19 cellular contexts compared by ENCODE assay signal in genomic region chr13:46761866-46762265, GRCh38. TPM values are rescaled to one million over a fixed set of nuclear protein-coding genes. Genes with fewer than 3 reads are reported as not detected.
DNase-seq lines count a peak whose midpoint lies in the region; ATAC-seq, FAIRE-seq and TF ChIP-seq lines count a peak whose summit lies in the region.
"Had no signal": no experiment of that assay in that cellular context is flagged by ENCODE, and none has a peak within 500 bp of the region (broad histone marks: within the 10 kb centered on the region; RNA-seq: fewer than 3 reads in every experiment).

No MANE protein-coding gene starts in this region.

- in situ Hi-C loops in HepG2 (cut with HindIII; ENCODE audit: extremely low pct_ligation_motif_present, low pct_unique_long_range_greater_than_20kb): no loop called here

- H2AFZ ChIP-seq in HepG2 (ENCODE audit: low read length): no peak overlapping the region

- H3K27me3 ChIP-seq in liver (ENCODE audit: control insufficient read depth in 4 of 4, insufficient read depth in 4 of 4, low read length in 3 of 4): no peaks in the 10 kb centered on the region
- no peaks in the 10 kb centered on the region for H3K27me3 ChIP-seq in HepG2 (ENCODE audit: control insufficient read depth in 1 of 2, insufficient read depth in 2 of 2, low read length in 2 of 2)
- no peaks in the 10 kb centered on the region for H3K27me3 ChIP-seq in colonic mucosa
- no peaks in the 10 kb centered on the region for H3K27me3 ChIP-seq in pancreas
- H3K27me3 ChIP-seq: BLaER1 had no signal

- ATAC-seq in HepG2 (no peak), mucosa of descending colon (peak; percentile 33), GM19351 (IDR thresholded peaks at IDR 0.05; ENCODE audit: unreplicated experiment) (no peak), pancreas (no peak)
- ATAC-seq: A549; CD8-positive, alpha-beta T cell had no signal

- H3K4me3 ChIP-seq in liver (ENCODE audit: low read depth in 1 of 3, low read length in 3 of 3): no peak overlapping the region
- no peak overlapping the region for H3K4me3 ChIP-seq in HepG2 (replicated peaks in 1 of 3; ENCODE audit: insufficient read depth in 1 of 3, low read depth in 2 of 3, low read length in 3 of 3)
- no peak overlapping the region for H3K4me3 ChIP-seq in colonic mucosa
- no peak overlapping the region for H3K4me3 ChIP-seq in mucosa of descending colon
- H3K4me3 ChIP-seq in pancreas: no peak overlapping the region
- H3K4me3 ChIP-seq: A549, BLaER1 had no signal

- H3K79me2 ChIP-seq in HepG2 (ENCODE audit: insufficient read depth, low read length): no peaks in the 10 kb centered on the region

- FAIRE-seq in HepG2 (lab: Jason Lieb, UNC) (no peak), pancreas (lab: Jason Lieb, UNC) (no peak)
- FAIRE-seq: A549, H1 had no signal

- intact Hi-C loops in HepG2 (cut with micrococcal nuclease; ENCODE audit: unreplicated experiment) (loop anchor here (5.0 kb wide), 1 partner anchor 565 kb away; no protein-coding TSS in a partner anchor), colonic mucosa (cut with DNase I) (no loop called here), mucosa of descending colon (cut with DNase I, micrococcal nuclease) (no loop called here), pancreas (cut with DNase I) (no loop called here)

- CTCF ChIA-PET in HepG2 (lab: Yijun Ruan, JAX; ENCODE audit: low intra/inter-chr PET ratio, low total read pairs): no interaction called here

- H3K9ac ChIP-seq in liver (ENCODE audit: low read depth in 1 of 2, low read length in 2 of 2) (no peak overlapping the region), HepG2 (ENCODE audit: insufficient read depth, low read depth, low read length) (no peak overlapping the region), colonic mucosa (ENCODE audit: low read depth in 2 of 2, low read length in 2 of 2) (no peak overlapping the region)
- H3K9ac ChIP-seq: BLaER1 had no signal

- TF ChIP-seq RAD21 in liver (IDR thresholded peaks at IDR 0.05) (peak in 1 of 2 donors; percentile 5), HepG2 (CRISPR knock-in tag; IDR thresholded peaks at IDR 0.05) (no peak)

- H4K20me1 ChIP-seq in HepG2 (ENCODE audit: insufficient read depth, low read length): no peaks in the 10 kb centered on the region
- H4K20me1 ChIP-seq: BLaER1 had no signal

- no peaks in the 10 kb centered on the region for H3K36me3 ChIP-seq in liver (ENCODE audit: control insufficient read depth in 4 of 4, insufficient read depth in 3 of 4, low read depth in 1 of 4, low read length in 3 of 4)
- no peaks in the 10 kb centered on the region for H3K36me3 ChIP-seq in HepG2 (replicated peaks in 1 of 2; ENCODE audit: control insufficient read depth in 1 of 2, insufficient read depth in 2 of 2, low read length in 2 of 2)
- H3K36me3 ChIP-seq in colonic mucosa: no peaks in the 10 kb centered on the region
- no peaks in the 10 kb centered on the region for H3K36me3 ChIP-seq in mucosa of descending colon (ENCODE audit: low read depth)
- no peaks in the 10 kb centered on the region for H3K36me3 ChIP-seq in pancreas
- H3K36me3 ChIP-seq: BLaER1 had no signal

- H3K4me1 ChIP-seq in liver (ENCODE audit: control insufficient read depth in 4 of 4, insufficient read depth in 4 of 4, low read length in 3 of 4) (peaks cover 4 to 39% (median 29%) of the 10 kb centered on the region in 4 donors), HepG2 (ENCODE audit: insufficient read depth, low read length) (peaks cover 6% of the 10 kb centered on the region; the same call in 1 of the 2 replicates), colonic mucosa (peaks cover 15% of the 10 kb centered on the region), mucosa of descending colon (ENCODE audit: low read depth) (peaks cover 26% of the 10 kb centered on the region), pancreas (no peaks in the 10 kb centered on the region)

- DNase-seq in HepG2 (ENCODE audit: low spot score) (no peak), colonic mucosa (peak; percentile 50), mucosa of descending colon (peak in 2 of 3 donors; percentile 33 to 51), occipital lobe (lab: John Stamatoyannopoulos, UW) (no peak), NAMALWA (ENCODE audit: low spot score) (no peak), pancreas (no peak)
- DNase-seq: AML-193; Calu3; CD8-positive, alpha-beta T cell; DMS79 treated with DMSO at 0.1 percent for 48 hours; GF-D8; H9; IMR-90 had no signal

- H3K9me3 ChIP-seq in liver (ENCODE audit: control insufficient read depth in 4 of 4, low read length in 3 of 4) (no peaks in the 10 kb centered on the region), HepG2 (ENCODE audit: low read length) (no peaks in the 10 kb centered on the region), colonic mucosa (no peaks in the 10 kb centered on the region), mucosa of descending colon (no peaks in the 10 kb centered on the region), pancreas (no peaks in the 10 kb centered on the region)
- H3K9me3 ChIP-seq: A549, BLaER1 had no signal

- TF ChIP-seq EP300 in HepG2 (IDR thresholded peaks at IDR 0.05; ENCODE audit: low read depth in 2 of 2, low read length in 2 of 2): no peak
- TF ChIP-seq EP300 in HepG2 (CRISPR knock-in tag; IDR thresholded peaks at IDR 0.05; ENCODE audit: borderline replicate concordance): no peak

- POLR2A ChIA-PET in HepG2 (lab: Yijun Ruan, JAX): no interaction called here

- no TSS peak for BruUV-seq in HepG2 (replicated peaks; lab: Mats Ljungman, UMichigan)

- TF ChIP-seq CTCF in liver (IDR thresholded peaks at IDR 0.05; ENCODE audit: low read depth, low read length, missing input control): no peak
- no peak for TF ChIP-seq CTCF in HepG2 (CRISPR knock-in tag; IDR thresholded peaks at IDR 0.05)
- TF ChIP-seq CTCF in colonic mucosa (IDR thresholded peaks at IDR 0.05): no peak
- TF ChIP-seq CTCF in mucosa of descending colon (IDR thresholded peaks at IDR 0.05): no peak
- TF ChIP-seq CTCF in pancreas (IDR thresholded peaks at IDR 0.05): no peak

- WGBS in liver: 49% methylated on average over 5 of the region's 5 CpGs
- WGBS in HepG2 (ENCODE audit: low lambda C conversion rate): 44% methylated on average over 3 of the region's 5 CpGs
- WGBS in pancreas, 2 donors: 54 to 65% methylated on average over 5 of the region's 5 CpGs

- no peak for TF ChIP-seq POLR2A in HepG2 (IDR thresholded peaks at IDR 0.05; ENCODE audit: insufficient read depth in 1 of 2, low read depth in 2 of 2, low read length in 2 of 2)

- no peak overlapping the region for H3K4me2 ChIP-seq in HepG2 (ENCODE audit: low read depth, low read length)
- H3K4me2 ChIP-seq: A549, BLaER1 had no signal

- H3K27ac ChIP-seq in liver (ENCODE audit: low read depth in 1 of 2, low read length in 2 of 2) (no peak overlapping the region), HepG2 (ENCODE audit: extremely low read length, insufficient read depth, low read length) (no peak overlapping the region), colonic mucosa (no peak overlapping the region), pancreas (no peak overlapping the region)
- H3K27ac ChIP-seq: 22Rv1, A549, BLaER1 had no signal

TF ChIP-seq in liver, 16 proteins besides CTCF, POLR2A, EP300 and RAD21:
- TF ChIP-seq NR2F2 (IDR thresholded peaks at IDR 0.05) (no peak), SP1 (IDR thresholded peaks at IDR 0.05) (peak; percentile 42), RXRA (IDR thresholded peaks at IDR 0.05) (peak; percentile 78), HNF4A (conservative IDR thresholded peaks at IDR 0.05) (peak; percentile 27 to 41)

TF ChIP-seq in HepG2, 621 proteins besides CTCF, POLR2A, EP300 and RAD21 (continues in another document):
- TF ChIP-seq ZSCAN30 (CRISPR knock-in tag; IDR thresholded peaks at IDR 0.05) (no peak), ZNF564 (CRISPR knock-in tag; IDR thresholded peaks at IDR 0.05) (no peak)

RNA-seq across cellular contexts. Expression of gene ESD, which starts 35.1 kb away (rescaled TPM):
- total RNA-seq in liver (10 to 100 TPM; 63.3 to 66.6 TPM), HepG2 (2016; rRNA removed; fragmentation: Illumina TruSeq; extraction: Trizol) (147 and 234 TPM in 2 replicates), colonic mucosa (100 to 1,000 TPM; 100 to 122 TPM), mucosa of descending colon (10 to 100 TPM; 86.1 to 98.0 (median 97.0) TPM), occipital lobe (126 TPM), pancreas (10 to 100 TPM; 19.2 to 40.4 (median 31.0) TPM)
- polyA plus RNA-seq in liver (100 to 1,000 TPM in 1 of 2 donors, 10 to 100 TPM in 1; 77.4 to 146 TPM), HepG2 (2011; rRNA removed) (87.5 and 118 TPM in 2 replicates), pancreas (10 to 100 TPM; 24.4 to 58.9 TPM)
- total RNA-seq in HepG2 (2016; cell fraction: cytosol; rRNA removed; fragmentation: Illumina TruSeq; extraction: Trizol; ENCODE audit: low read depth): 53.1 and 56.4 TPM in 2 replicates
- 146 and 243 TPM in 2 replicates for total RNA-seq in HepG2 (2016; cell fraction: insoluble cytoplasmic fraction; rRNA removed; fragmentation: Illumina TruSeq; extraction: Trizol)
- total RNA-seq in HepG2 (2016; cell fraction: membrane; rRNA removed; fragmentation: Illumina TruSeq; extraction: Trizol): 92.1 and 96.2 TPM in 2 replicates
- 70.0 and 78.0 TPM in 2 replicates for total RNA-seq in HepG2 (2016; cell fraction: nucleus; rRNA removed; fragmentation: Illumina TruSeq; extraction: Trizol)
- 51.7 and 73.6 TPM in 2 replicates for polyA plus RNA-seq in HepG2 (2011; cell fraction: cytosol; rRNA removed)
- polyA plus RNA-seq in HepG2 (2011; cell fraction: nucleus; rRNA removed): 20.7 and 24.8 TPM in 2 replicates
- 124 and 156 TPM in 2 replicates for polyA plus RNA-seq in HepG2 (2012)
- 62.3 and 69.2 TPM in 2 replicates for polyA plus RNA-seq in HepG2 (2016; cell fraction: cytosol; fragmentation: Illumina TruSeq; extraction: Trizol; ENCODE audit: low read depth)
- 282 and 300 TPM in 2 replicates for polyA plus RNA-seq in HepG2 (2016; cell fraction: insoluble cytoplasmic fraction; fragmentation: Illumina TruSeq; extraction: Trizol; ENCODE audit: low read depth)
- 93.3 and 95.7 TPM in 2 replicates for polyA plus RNA-seq in HepG2 (2016; cell fraction: membrane; fragmentation: Illumina TruSeq; extraction: Trizol; ENCODE audit: low read depth)
- 102 and 106 TPM in 2 replicates for polyA plus RNA-seq in HepG2 (2016; cell fraction: nucleus; fragmentation: Illumina TruSeq; extraction: Trizol; ENCODE audit: insufficient read depth, low read depth)
- polyA minus RNA-seq in HepG2 (2011; rRNA and poly(A)+ RNA removed; ENCODE audit: low replicate concordance): 20.2 and 23.9 TPM in 2 replicates
- 58.6 and 65.4 TPM in 2 replicates for polyA minus RNA-seq in HepG2 (2011; cell fraction: cytosol; rRNA and poly(A)+ RNA removed)
- polyA minus RNA-seq in HepG2 (2011; cell fraction: nucleus; rRNA and poly(A)+ RNA removed): 33.9 and 53.6 TPM in 2 replicates

Comparison
In these comparisons a context has a peak if more than half of its experiments do, and no peak if none do; other contexts are left out.
1. DNase-seq: peak in colonic mucosa (single experiment) and mucosa of descending colon (2 of 3); none in HepG2 (single experiment), occipital lobe (single experiment), NAMALWA (single experiment) and pancreas (0 of 6).